Comparison of ENCODE assay signal across 9 cellular contexts in the genomic region with DNA sequence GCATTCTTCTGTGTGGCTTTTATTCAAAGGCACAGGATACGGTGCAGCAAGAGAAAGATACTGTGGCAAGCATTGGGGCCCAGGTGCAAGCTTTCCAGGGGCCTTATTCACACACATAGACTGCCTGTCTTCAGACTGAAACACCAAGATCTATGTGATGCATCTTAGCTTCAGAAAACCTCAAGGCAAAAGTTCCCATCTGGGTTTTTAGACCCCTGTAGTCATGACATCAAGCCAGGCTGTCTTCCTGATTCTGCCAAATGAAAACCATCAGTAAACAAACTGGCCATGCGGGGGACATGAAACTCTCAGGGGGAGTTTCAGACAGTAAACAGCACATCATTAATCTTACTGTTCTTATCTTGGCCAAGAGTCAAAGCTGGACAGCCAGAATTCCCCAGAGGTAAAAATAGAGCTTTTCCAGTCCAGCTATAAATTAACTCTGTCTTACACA. TPM values are rescaled to one million over a fixed set of nuclear protein-coding genes. Genes with fewer than 3 reads are reported as not detected.
A peak's percentile ranks its signal among the peaks of the same experiment; 100 is the strongest.
DNase-seq lines count a peak whose midpoint lies in the region; ATAC-seq and TF ChIP-seq lines count a peak whose summit lies in the region.
"Had no signal": no experiment of that assay in that cellular context is flagged by ENCODE, and none has a peak within 500 bp of the region (broad histone marks: within the 10 kb centered on the region; RNA-seq: fewer than 3 reads in every experiment).

No MANE protein-coding gene starts in this region.

- H3K27ac ChIP-seq in stomach, result peak overlapping the region in 3 of 5 donors; percentile 51 to 64 (median 57)
- H3K27ac ChIP-seq: A549 had no signal

- TF ChIP-seq EP300 in stomach (IDR thresholded peaks at IDR 0.05), result no peak

- 50 to 74% (median 57%) methylated on average over 2 of the region's 2 CpGs for WGBS in stomach, 5 donors

- H3K9me3 ChIP-seq in stomach, result no peaks in the 10 kb centered on the region
- H3K9me3 ChIP-seq: A549 had no signal

- H3K27me3 ChIP-seq in stomach, result no peaks in the 10 kb centered on the region

- H3K4me3 ChIP-seq in stomach, result no peak overlapping the region
- H3K4me3 ChIP-seq: A549 had no signal

- H3K27me3 Mint-ChIP-seq in activated CD4-positive, alpha-beta T cell treated with anti-CD3 and anti-CD28 coated beads, Interleukin-2, amount 10 ng/mL, durations not matched to agents 7 days and 5 days, result no peaks in the 10 kb centered on the region
- no peaks in the 10 kb centered on the region for H3K27me3 Mint-ChIP-seq in activated naive CD8-positive, alpha-beta T cell treated with anti-CD3 and anti-CD28 coated beads, Interleukin-2, amount 50 U/mL, for 24 hours

- peak overlapping the region; percentile 38 for H3K27ac Mint-ChIP-seq in activated CD4-positive, alpha-beta T cell treated with anti-CD3 and anti-CD28 coated beads, Interleukin-2, amount 10 ng/mL, durations not matched to agents 7 days and 5 days
- H3K27ac Mint-ChIP-seq in activated naive CD8-positive, alpha-beta T cell treated with anti-CD3 and anti-CD28 coated beads, Interleukin-2, amount 50 U/mL, for 24 hours, result peak overlapping the region; percentile 93

- H3K4me1 ChIP-seq in stomach, result peaks cover 18 to 52% (median 34%) of the 10 kb centered on the region in 4 donors

- CTCF ChIA-PET in activated CD4-positive, alpha-beta T cell treated with anti-CD3 and anti-CD28 coated beads, Interleukin-2, amount 10 ng/mL, durations not matched to agents 7 days and 5 days (lab: Charles Lee), result interaction anchor here (1.7 kb wide), 1 partner anchor 9 kb away, joined by 12 read pairs; a partner anchor contains a TSS

- H3K4me3 Mint-ChIP-seq in activated CD4-positive, alpha-beta T cell treated with anti-CD3 and anti-CD28 coated beads, Interleukin-2, amount 10 ng/mL, durations not matched to agents 7 days and 5 days, result no peak overlapping the region
- H3K4me3 Mint-ChIP-seq in activated naive CD8-positive, alpha-beta T cell treated with anti-CD3 and anti-CD28 coated beads, Interleukin-2, amount 50 U/mL, for 24 hours, result no peak overlapping the region

- no peak for DNase-seq in activated CD4-positive, alpha-beta T cell treated with anti-CD3 and anti-CD28 coated beads, Interleukin-2, amount 10 ng/mL, durations not matched to agents 7 days and 5 days
- no peak for DNase-seq in activated CD4-positive, alpha-beta T cell treated with anti-CD3 and anti-CD28 coated beads for 1 hour
- DNase-seq in activated naive CD8-positive, alpha-beta T cell treated with anti-CD3 and anti-CD28 coated beads, Interleukin-2, amount 50 U/mL, for 24 hours, result no peak
- DNase-seq in stomach (no peak), SHP77 treated with DMSO at 0.1 percent for 48 hours (lab: John Stamatoyannopoulos, UW) (no peak), DMS114 treated with DMSO at 0.1 percent for 48 hours (lab: John Stamatoyannopoulos, UW; ENCODE audit: unreplicated experiment) (no peak), NCI-H1092 treated with DMSO at 0.1 percent for 48 hours (lab: John Stamatoyannopoulos, UW) (no peak)

- TF ChIP-seq CTCF in stomach (IDR thresholded peaks at IDR 0.05), result no peak

- peaks cover 6 to 27% (median 20%) of the 10 kb centered on the region in 4 donors for H3K36me3 ChIP-seq in stomach

- no peak for TF ChIP-seq POLR2A in stomach (IDR thresholded peaks at IDR 0.05)

- ATAC-seq in HG02870 (IDR thresholded peaks at IDR 0.05; ENCODE audit: unreplicated experiment), result peak; percentile 48
- peak; percentile 22 for ATAC-seq in activated naive CD8-positive, alpha-beta T cell treated with anti-CD3 and anti-CD28 coated beads, Interleukin-2, amount 50 U/mL, for 24 hours
- ATAC-seq: A549 had no signal

- H3K36me3 Mint-ChIP-seq in activated CD4-positive, alpha-beta T cell treated with anti-CD3 and anti-CD28 coated beads, Interleukin-2, amount 10 ng/mL, durations not matched to agents 7 days and 5 days (ENCODE audit: low read depth), result peaks cover 35% of the 10 kb centered on the region
- H3K36me3 Mint-ChIP-seq in activated naive CD8-positive, alpha-beta T cell treated with anti-CD3 and anti-CD28 coated beads, Interleukin-2, amount 50 U/mL, for 24 hours (ENCODE audit: low read depth), result peaks cover 30% of the 10 kb centered on the region

- H3K4me1 Mint-ChIP-seq in activated CD4-positive, alpha-beta T cell treated with anti-CD3 and anti-CD28 coated beads, Interleukin-2, amount 10 ng/mL, durations not matched to agents 7 days and 5 days, result peaks cover 35% of the 10 kb centered on the region
- H3K4me1 Mint-ChIP-seq in activated naive CD8-positive, alpha-beta T cell treated with anti-CD3 and anti-CD28 coated beads, Interleukin-2, amount 50 U/mL, for 24 hours, result peaks cover 59% of the 10 kb centered on the region

- POLR2A ChIA-PET in activated CD4-positive, alpha-beta T cell treated with anti-CD3 and anti-CD28 coated beads, Interleukin-2, amount 10 ng/mL, durations not matched to agents 7 days and 5 days (lab: Charles Lee), result no interaction called here

- H3K9me3 Mint-ChIP-seq in activated CD4-positive, alpha-beta T cell treated with anti-CD3 and anti-CD28 coated beads, Interleukin-2, amount 10 ng/mL, durations not matched to agents 7 days and 5 days, result no peaks in the 10 kb centered on the region
- H3K9me3 Mint-ChIP-seq in activated naive CD8-positive, alpha-beta T cell treated with anti-CD3 and anti-CD28 coated beads, Interleukin-2, amount 50 U/mL, for 24 hours, result no peaks in the 10 kb centered on the region

- intact Hi-C loops in stomach (cut with DNase I; ENCODE audit: low total_unique reads), result loop anchor here (10.0 kb wide), 1 partner anchor 169 kb away; no protein-coding TSS in a partner anchor

RNA-seq across cellular contexts. Expression of a gene that starts 9.8 kb away (rescaled TPM):
- 1 to 10 TPM; 1.9 TPM for total RNA-seq in activated CD4-positive, alpha-beta T cell treated with anti-CD3 and anti-CD28 coated beads, Interleukin-2, amount 10 ng/mL, durations not matched to agents 7 days and 5 days
- total RNA-seq in stomach, result 1 to 10 TPM in 2 of 5 donors, under 1 TPM in 1, not detected in 2; 0.29 to 8.4 (median 2.9) TPM
- polyA plus RNA-seq in stomach, result 1 to 10 TPM in 2 of 3 donors, under 1 TPM in 1; 0.93 to 1.4 (median 1.2) TPM
